Comparison of ENCODE assay signal across 7 cellular contexts in genomic region chr12:57759360-57759980, GRCh38. TPM values are rescaled to one million over a fixed set of nuclear protein-coding genes. Genes with fewer than 3 reads are reported as not detected.
A peak's percentile ranks its signal among the peaks of the same experiment; 100 is the strongest.
DNase-seq lines count a peak whose midpoint lies in the region; ATAC-seq and TF ChIP-seq lines count a peak whose summit lies in the region.

No MANE protein-coding gene starts in this region.

- H3K4me2 ChIP-seq in KMS-11 = no peak overlapping the region

- intact Hi-C loops in right lobe of liver (cut with DNase I) = no loop called here

- no peaks in the 10 kb centered on the region for H3K9me3 Mint-ChIP-seq in activated naive CD4-positive, alpha-beta T cell treated with anti-CD3 and anti-CD28 coated beads, Interleukin-2, amount 10 ng/mL, durations not matched to agents 7 days and 5 days

- H3K4me3 ChIP-seq in GM12865 (ENCODE audit: low read depth, low read length) (no peak overlapping the region), KMS-11 (IDR thresholded peaks at IDR 0.05; ENCODE audit: insufficient read depth, low read depth, low read length) (no peak overlapping the region), right lobe of liver (no peak overlapping the region)

- CTCF ChIA-PET in activated naive CD4-positive, alpha-beta T cell treated with anti-CD3 and anti-CD28 coated beads, Interleukin-2, amount 10 ng/mL, durations not matched to agents 7 days and 5 days (lab: Charles Lee) = interaction anchor here (0.6 to 2.4 kb wide), 19 partner anchors 9 to 672 kb away, joined by 3 to 26 read pairs (median 3); partner anchors contain the start of genes CYP27B1, EEF1AKMT3 and METTL1

- H3K79me2 ChIP-seq in KMS-11 (ENCODE audit: insufficient read depth, low read depth) = no peaks in the 10 kb centered on the region

- H3K4me1 Mint-ChIP-seq in activated naive CD4-positive, alpha-beta T cell treated with anti-CD3 and anti-CD28 coated beads, Interleukin-2, amount 10 ng/mL, durations not matched to agents 7 days and 5 days = peaks cover 39% of the 10 kb centered on the region

- no peak overlapping the region for H3K27ac Mint-ChIP-seq in activated naive CD4-positive, alpha-beta T cell treated with anti-CD3 and anti-CD28 coated beads, Interleukin-2, amount 10 ng/mL, durations not matched to agents 7 days and 5 days

- H3K27me3 ChIP-seq in KMS-11 (ENCODE audit: insufficient read depth, low read depth) (peaks cover 4% of the 10 kb centered on the region), right lobe of liver (peaks cover 4 to 6% of the 10 kb centered on the region in 2 donors)

- no peaks in the 10 kb centered on the region for H3K36me3 ChIP-seq in KMS-11 (ENCODE audit: insufficient read depth)
- no peaks in the 10 kb centered on the region for H3K36me3 ChIP-seq in right lobe of liver

- no peak overlapping the region for H3K27ac ChIP-seq in KMS-11
- H3K27ac ChIP-seq in right lobe of liver = no peak overlapping the region

- H3K9me3 ChIP-seq in right lobe of liver = no peaks in the 10 kb centered on the region

- DNase-seq in GM12865 (ENCODE audit: low read depth) = peak; percentile 64
- peak; percentile 61 for DNase-seq in activated naive CD4-positive, alpha-beta T cell treated with anti-CD3 and anti-CD28 coated beads, Interleukin-2, amount 10 ng/mL, durations not matched to agents 7 days and 5 days
- no peak for DNase-seq in right lobe of liver
- no peak for DNase-seq in middle frontal gyrus (ENCODE audit: extremely low spot score, low spot score)
- no peak for DNase-seq in effector CD8-positive, alpha-beta T cell (lab: John Stamatoyannopoulos, UW)

- H3K27me3 Mint-ChIP-seq in activated naive CD4-positive, alpha-beta T cell treated with anti-CD3 and anti-CD28 coated beads, Interleukin-2, amount 10 ng/mL, durations not matched to agents 7 days and 5 days = peaks cover 15% of the 10 kb centered on the region

- ATAC-seq in right lobe of liver (peak; percentile 20 to 43 (median 26)), HG03045 (IDR thresholded peaks at IDR 0.05; ENCODE audit: unreplicated experiment) (no peak)

- H3K4me3 Mint-ChIP-seq in activated naive CD4-positive, alpha-beta T cell treated with anti-CD3 and anti-CD28 coated beads, Interleukin-2, amount 10 ng/mL, durations not matched to agents 7 days and 5 days = no peak overlapping the region

- peaks cover 19% of the 10 kb centered on the region for H3K36me3 Mint-ChIP-seq in activated naive CD4-positive, alpha-beta T cell treated with anti-CD3 and anti-CD28 coated beads, Interleukin-2, amount 10 ng/mL, durations not matched to agents 7 days and 5 days

- 40% methylated on average over 3 of the region's 3 CpGs for WGBS in right lobe of liver (ENCODE audit: insufficient coverage, low coverage, low lambda C conversion rate, missing lambda C conversion rate)

- peaks cover 12% of the 10 kb centered on the region for H3K4me1 ChIP-seq in KMS-11 (ENCODE audit: low read depth, poor library complexity, severe bottlenecking)
- peaks cover 0 to 10% (median 0%) of the 10 kb centered on the region in 4 donors for H3K4me1 ChIP-seq in right lobe of liver

- no peaks in the 10 kb centered on the region for H4K20me1 ChIP-seq in KMS-11 (ENCODE audit: insufficient read depth)

- peak; percentile 51 for TF ChIP-seq CTCF in GM12865 (IDR thresholded peaks at IDR 0.05; ENCODE audit: insufficient read depth, low read depth, low read length, missing control alignments)
- peak; percentile 94 for TF ChIP-seq CTCF in KMS-11 (conservative IDR thresholded peaks at IDR 0.05; ENCODE audit: low read depth, low read length)
- peak; percentile 25 to 55 (median 48) for TF ChIP-seq CTCF in right lobe of liver (IDR thresholded peaks at IDR 0.05)

- no peak overlapping the region for H2AFZ ChIP-seq in KMS-11 (ENCODE audit: low read depth)

- no peak for TF ChIP-seq POLR2A in right lobe of liver (IDR thresholded peaks at IDR 0.05)

- no peak overlapping the region for H3K9ac ChIP-seq in KMS-11

RNA-seq across cellular contexts. Expression of gene MARCHF9, which starts 4.6 kb away (rescaled TPM):
- total RNA-seq in right lobe of liver = 1 to 10 TPM; 2.1 to 3.9 (median 3.3) TPM

RNA-seq across cellular contexts. Expression of gene CDK4, which starts 7.4 kb away (rescaled TPM):
- 10 to 100 TPM; 23.3 to 47.3 (median 31.8) TPM for total RNA-seq in right lobe of liver

RNA-seq across cellular contexts. Expression of gene CYP27B1, which starts 7.4 kb away (rescaled TPM):
- 1 to 10 TPM in 3 of 6 experiments, under 1 TPM in 3; 0.25 to 1.4 (median 0.81) TPM for total RNA-seq in right lobe of liver

RNA-seq across cellular contexts. Expression of gene METTL1, which starts 12.4 kb away (rescaled TPM):
- total RNA-seq in right lobe of liver = 10 to 100 TPM in 5 of 6 experiments, 1 to 10 TPM in 1; 9.7 to 13.6 (median 10.3) TPM

RNA-seq across cellular contexts. Expression of gene EEF1AKMT3, which starts 12.9 kb away (rescaled TPM):
- total RNA-seq in right lobe of liver = 1 to 10 TPM; 3.2 to 5.5 (median 3.7) TPM

Comparison
In these comparisons a context has a peak if more than half of its experiments do, and no peak if none do; other contexts are left out.
1. DNase-seq: peak in GM12865 (single experiment) and activated naive CD4-positive, alpha-beta T cell treated with anti-CD3 and anti-CD28 coated beads, Interleukin-2, amount 10 ng/mL, durations not matched to agents 7 days and 5 days (single experiment); none in right lobe of liver (0 of 3), middle frontal gyrus (single experiment) and effector CD8-positive, alpha-beta T cell (single experiment).
2. Peak in every context shown above with its lines, with median percentiles within 50 percentile points of each other: CTCF ChIP-seq.